Comparison of ENCODE assay signal across 9 cellular contexts in the genomic region with DNA sequence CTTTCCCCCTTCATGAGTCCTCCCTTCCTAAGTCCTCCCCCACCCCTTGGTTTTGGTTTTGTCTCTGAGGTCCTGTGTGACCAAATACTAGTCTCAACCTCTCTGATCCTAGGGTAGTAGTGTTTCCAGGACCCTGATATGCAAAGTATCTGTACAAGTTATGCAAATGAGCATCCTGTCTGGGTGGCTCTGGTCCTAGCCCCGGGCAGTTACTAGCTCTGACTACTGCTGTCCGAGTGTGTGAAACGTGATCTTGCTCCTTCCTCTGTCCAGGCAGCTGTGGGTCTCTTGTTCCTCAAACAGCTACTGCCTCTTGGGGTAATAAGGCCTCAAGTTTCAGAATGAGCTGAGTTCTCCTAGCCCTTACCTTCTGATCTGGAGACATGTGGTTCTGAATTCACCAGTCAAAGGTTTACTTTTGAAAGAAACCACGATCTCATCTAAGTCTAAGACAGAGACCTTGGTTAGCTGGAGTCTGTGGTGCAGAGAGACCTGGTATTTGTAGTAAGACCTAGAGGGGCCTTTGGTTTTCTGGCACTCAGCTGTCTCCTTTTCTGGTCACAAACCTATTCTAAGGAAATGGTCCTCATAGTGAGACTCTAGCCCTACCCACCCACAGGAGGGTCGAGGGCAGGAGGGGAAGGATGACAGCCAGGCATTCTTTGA. TPM values are rescaled to one million over a fixed set of nuclear protein-coding genes. Genes with fewer than 3 reads are reported as not detected.
A peak's percentile ranks its signal among the peaks of the same experiment; 100 is the strongest.
DNase-seq lines count a peak whose midpoint lies in the region; ATAC-seq and TF ChIP-seq lines count a peak whose summit lies in the region.
"Had no signal": no experiment of that assay in that cellular context is flagged by ENCODE, and none has a peak within 500 bp of the region (broad histone marks: within the 10 kb centered on the region; RNA-seq: fewer than 3 reads in every experiment).

No MANE protein-coding gene starts in this region.

- TF ChIP-seq CTCF in GM12865 (IDR thresholded peaks at IDR 0.05; ENCODE audit: insufficient read depth, low read depth, low read length, missing control alignments) (no peak), spleen (IDR thresholded peaks at IDR 0.05 in 8 of 11, conservative IDR thresholded peaks at IDR 0.05 in 3 of 11) (no peak), smooth muscle cell (IDR thresholded peaks at IDR 0.05; ENCODE audit: borderline replicate concordance, insufficient read depth, poor library complexity, severe bottlenecking) (no peak), coronary artery (IDR thresholded peaks at IDR 0.05) (no peak)

- no peaks in the 10 kb centered on the region for H3K79me2 ChIP-seq in smooth muscle cell (ENCODE audit: low read depth)

- H3K36me3 ChIP-seq in spleen (peaks cover 0 to 34% (median 0%) of the 10 kb centered on the region in 6 donors), smooth muscle cell (ENCODE audit: low read depth) (no peaks in the 10 kb centered on the region)

- no peaks in the 10 kb centered on the region for H3F3A ChIP-seq in smooth muscle cell (ENCODE audit: low read depth)

- peak; percentile 79 for ATAC-seq in GM19455 (IDR thresholded peaks at IDR 0.05; ENCODE audit: unreplicated experiment)
- ATAC-seq in HG03378 (IDR thresholded peaks at IDR 0.05; ENCODE audit: unreplicated experiment), result peak; percentile 83

- H3K27ac ChIP-seq in spleen, result peak overlapping the region in 7 of 8 donors; percentile 26 to 77 (median 58)
- H3K27ac ChIP-seq in smooth muscle cell (ENCODE audit: low read depth), result no peak overlapping the region
- no peak overlapping the region for H3K27ac ChIP-seq in coronary artery

- TF ChIP-seq POLR2A in spleen (IDR thresholded peaks at IDR 0.05), result no peak

- DNase-seq in GM12865 (ENCODE audit: low read depth), result peak; percentile 99
- DNase-seq in activated CD4-positive, alpha-beta T cell treated with anti-CD3 and anti-CD28 coated beads, Interleukin-2, amount 50 U/mL, for 48 hours, result peak; percentile 36 to 51
- DNase-seq in spleen, result no peak
- DNase-seq in smooth muscle cell (lab: John Stamatoyannopoulos, UW; ENCODE audit: unreplicated experiment), result no peak
- DNase-seq in posterior vena cava (ENCODE audit: low spot score), result no peak
- DNase-seq in coronary artery (ENCODE audit: low spot score), result no peak

- intact Hi-C loops in spleen (cut with DNase I; ENCODE audit: low total_unique reads), result no loop called here
- intact Hi-C loops in posterior vena cava (cut with DNase I), result loop anchor here in 1 of 2 donors (10.0 kb wide), 1 partner anchor 165 kb away; no protein-coding TSS in a partner anchor

- 11 to 23% (median 21%) methylated on average over 5 of the region's 5 CpGs for WGBS in spleen, 5 donors
- 45% methylated on average over 5 of the region's 5 CpGs for WGBS in smooth muscle cell (ENCODE audit: low lambda C conversion rate)

- H3K9me3 ChIP-seq in spleen, result no peaks in the 10 kb centered on the region
- no peaks in the 10 kb centered on the region for H3K9me3 ChIP-seq in smooth muscle cell (replicated peaks; ENCODE audit: low read depth)

- H3K27me3 ChIP-seq in spleen (replicated peaks in 1 of 7) (no peaks in the 10 kb centered on the region), smooth muscle cell (ENCODE audit: low read depth) (no peaks in the 10 kb centered on the region)

- H3K4me3 ChIP-seq in GM12865 (ENCODE audit: low read depth, low read length), result no peak overlapping the region
- H3K4me3 ChIP-seq in spleen, result no peak overlapping the region
- H3K4me3 ChIP-seq in smooth muscle cell, result no peak overlapping the region
- no peak overlapping the region for H3K4me3 ChIP-seq in coronary artery

- no peak overlapping the region for H3K9ac ChIP-seq in smooth muscle cell (ENCODE audit: low read depth)

- H3K4me1 ChIP-seq in spleen, result peaks cover 23 to 86% (median 60%) of the 10 kb centered on the region in 6 donors
- no peaks in the 10 kb centered on the region for H3K4me1 ChIP-seq in smooth muscle cell (ENCODE audit: low read depth)

- peaks cover 30% of the 10 kb centered on the region for H4K20me1 ChIP-seq in smooth muscle cell (ENCODE audit: low read depth)

- H3K4me2 ChIP-seq in smooth muscle cell, result no peak overlapping the region

- H2AFZ ChIP-seq in smooth muscle cell (ENCODE audit: low read depth), result no peak overlapping the region

RNA-seq across cellular contexts. Expression of a gene that starts 31.0 kb away (rescaled TPM):
- 1 to 10 TPM in 1 of 7 donors, not detected in 6; 2.2 TPM for total RNA-seq in spleen
- polyA plus RNA-seq in spleen, result under 1 TPM in 2 of 3 donors, not detected in 1; 0.09 to 0.12 TPM
- total RNA-seq in smooth muscle cell, result not detected in 2 replicates
- 0.35 and 0.52 TPM in 2 replicates for polyA plus RNA-seq in smooth muscle cell
- total RNA-seq in posterior vena cava, result not detected
- total RNA-seq: NCI-H460 had no signal

RNA-seq across cellular contexts. Expression of a gene that starts 32.8 kb away (rescaled TPM):
- total RNA-seq in spleen (10 to 100 TPM in 1 of 7 donors, 1 to 10 TPM in 6; 3.0 to 23.2 (median 6.2) TPM), smooth muscle cell (0.36 and 2.2 TPM in 2 replicates), posterior vena cava (1 to 10 TPM; 5.2 to 6.1 TPM)
- polyA plus RNA-seq in spleen (1 to 10 TPM; 3.8 to 5.7 (median 4.4) TPM), smooth muscle cell (1.2 and 2.8 TPM in 2 replicates)
- total RNA-seq: NCI-H460 had no signal

RNA-seq across cellular contexts. Expression of a gene that starts 54.8 kb away (rescaled TPM):
- total RNA-seq in spleen (100 to 1,000 TPM in 5 of 7 donors, 10 to 100 TPM in 2; 82.0 to 129 (median 104) TPM), smooth muscle cell (36.0 and 40.9 TPM in 2 replicates), posterior vena cava (100 to 1,000 TPM in 1 of 2 donors, 10 to 100 TPM in 1; 69.0 to 102 TPM)
- polyA plus RNA-seq in spleen (10 to 100 TPM; 42.2 to 68.1 (median 53.4) TPM), smooth muscle cell (14.3 and 16.9 TPM in 2 replicates)

Comparison
In these comparisons a context has a peak if more than half of its experiments do, and no peak if none do; other contexts are left out.
1. DNase-seq: peak in GM12865 (single experiment) and activated CD4-positive, alpha-beta T cell treated with anti-CD3 and anti-CD28 coated beads, Interleukin-2, amount 50 U/mL, for 48 hours (2 of 2); none in spleen (single experiment), smooth muscle cell (single experiment), posterior vena cava (single experiment) and coronary artery (single experiment).
2. H3K27ac ChIP-seq: peak in spleen (7 of 8); none in smooth muscle cell (single experiment) and coronary artery (0 of 2).